30 cellular contexts compared by ENCODE assay signal in genomic region chrX:136457303-136457917, GRCh38. TPM values are rescaled to one million over a fixed set of nuclear protein-coding genes. Genes with fewer than 3 reads are reported as not detected.
A peak's percentile ranks its signal among the peaks of the same experiment; 100 is the strongest.
DNase-seq lines count a peak whose midpoint lies in the region; ATAC-seq and TF ChIP-seq lines count a peak whose summit lies in the region.
"Had no signal": no experiment of that assay in that cellular context is flagged by ENCODE, and none has a peak within 500 bp of the region (broad histone marks: within the 10 kb centered on the region; RNA-seq: fewer than 3 reads in every experiment).

No MANE protein-coding gene starts in this region.

- peak; percentile 20 for DNase-seq in NOMO-1 treated with DMSO at 0.1 percent for 48 hours (lab: John Stamatoyannopoulos, UW; ENCODE audit: unreplicated experiment)
- no peak for DNase-seq in NOMO-1 treated with dmso at 0.1 percent for 144 hours (lab: John Stamatoyannopoulos, UW; ENCODE audit: unreplicated experiment)
- peak; percentile 19 for DNase-seq in NCI-H1092 (lab: John Stamatoyannopoulos, UW)
- DNase-seq in NCI-H2227 (lab: John Stamatoyannopoulos, UW; ENCODE audit: unreplicated experiment): peak; percentile 66
- DNase-seq in iPS-NIHi7 (ENCODE audit: extremely low spot score): no peak
- DNase-seq in GM23248: no peak
- DNase-seq in foreskin keratinocyte: no peak
- DNase-seq: ACHN; activated CD4-positive, alpha-beta T cell treated with anti-CD3 and anti-CD28 coated beads, Interleukin-2, amount 10 ng/mL, durations not matched to agents 7 days and 5 days; activated naive CD4-positive, alpha-beta T cell treated with Interleukin-2 at 50 U/mL for 16 hours; activated T-cell treated with anti-CD3 and anti-CD28 coated beads, Interleukin-2, amount 50 U/mL, for 48 hours; amniotic stem cell; effector CD8-positive, alpha-beta T cell; erythroblast; naive thymus-derived CD8-positive, alpha-beta T cell; NCI-H2029 treated with DMSO at 0.1 percent for 48 hours; NCI-H748 treated with DMSO at 0.1 percent for 48 hours; OCI-M1; SHP77; stimulated activated CD4-positive, alpha-beta T cell treated with anti-CD3 and anti-CD28 coated beads, Interleukin-4, amount 100 ng/mL, for 24 hours; stimulated activated naive CD4-positive, alpha-beta T cell; T-helper 9 cell; WERI-Rb-1 had no signal

- H4K20me1 ChIP-seq in neural cell (ENCODE audit: insufficient read depth) (no peaks in the 10 kb centered on the region), GM23248 (ENCODE audit: insufficient read depth) (no peaks in the 10 kb centered on the region)
- H4K20me1 ChIP-seq: BLaER1 had no signal

- H3K27me3 ChIP-seq in neural cell (ENCODE audit: insufficient read depth, low read depth, low read length) (no peaks in the 10 kb centered on the region), GM23248 (replicated peaks; ENCODE audit: insufficient read depth) (no peaks in the 10 kb centered on the region), foreskin keratinocyte (no peaks in the 10 kb centered on the region)

- H3K9me2 ChIP-seq in neural cell (ENCODE audit: insufficient read depth, low read length) (no peaks in the 10 kb centered on the region), GM23248 (ENCODE audit: insufficient read depth) (no peaks in the 10 kb centered on the region)

- WGBS in GM23248 (ENCODE audit: low coverage in 1 of 2, low lambda C conversion rate in 2 of 2, missing lambda C conversion rate in 2 of 2), 2 experiments: 2 to 3% methylated on average over 4 to 5 of the region's 5 CpGs

- ATAC-seq in foreskin keratinocyte: no peak
- ATAC-seq: naive thymus-derived CD8-positive, alpha-beta T cell had no signal

- TF ChIP-seq EP300 in neural cell (conservative IDR thresholded peaks at IDR 0.05; ENCODE audit: poor library complexity, severe bottlenecking): peak; percentile 50

- H3K4me1 ChIP-seq in GM23248 (ENCODE audit: insufficient read depth) (no peaks in the 10 kb centered on the region), foreskin keratinocyte (no peaks in the 10 kb centered on the region)
- H3K4me1 ChIP-seq: BLaER1, HAP-1 had no signal

- H3K9me3 ChIP-seq in neural cell (ENCODE audit: low read length) (no peaks in the 10 kb centered on the region), GM23248 (ENCODE audit: low read depth) (no peaks in the 10 kb centered on the region)
- H3K9me3 ChIP-seq: BLaER1, HAP-1 had no signal

- H3K27ac ChIP-seq in neural cell (ENCODE audit: low read length) (peak overlapping the region; percentile 58), GM23248 (no peak overlapping the region), foreskin keratinocyte (no peak overlapping the region)
- H3K27ac ChIP-seq: BLaER1, WERI-Rb-1 had no signal

- TF ChIP-seq CTCF in neural cell (IDR thresholded peaks at IDR 0.05; ENCODE audit: poor library complexity, severe bottlenecking) (no peak), foreskin keratinocyte (conservative IDR thresholded peaks at IDR 0.05) (no peak)

- H3F3A ChIP-seq in neural cell (ENCODE audit: insufficient read depth, low read length, poor library complexity, severe bottlenecking) (no peaks in the 10 kb centered on the region), GM23248 (ENCODE audit: insufficient read depth) (no peaks in the 10 kb centered on the region)

- H3K79me2 ChIP-seq in neural cell (replicated peaks; ENCODE audit: insufficient read depth, low read length) (no peaks in the 10 kb centered on the region), GM23248 (ENCODE audit: insufficient read depth) (no peaks in the 10 kb centered on the region)

- TF ChIP-seq RAD21 in neural cell (conservative IDR thresholded peaks at IDR 0.05): no peak

- no peaks in the 10 kb centered on the region for H3K36me3 ChIP-seq in neural cell (ENCODE audit: insufficient read depth, low read length)
- no peaks in the 10 kb centered on the region for H3K36me3 ChIP-seq in GM23248 (ENCODE audit: low read depth)
- H3K36me3 ChIP-seq: BLaER1, HAP-1, WERI-Rb-1 had no signal

- H3K4me2 ChIP-seq in neural cell (ENCODE audit: low read length) (no peak overlapping the region), GM23248 (ENCODE audit: unreplicated experiment) (no peak overlapping the region)
- H3K4me2 ChIP-seq: BLaER1 had no signal

- no peak overlapping the region for H3K9ac ChIP-seq in neural cell (ENCODE audit: low read length)
- H3K9ac ChIP-seq in GM23248: no peak overlapping the region
- H3K9ac ChIP-seq: BLaER1 had no signal

- H3K4me3 ChIP-seq in neural cell (ENCODE audit: low read length) (peak overlapping the region; percentile 34), GM23248 (no peak overlapping the region)
- H3K4me3 ChIP-seq: BLaER1, HAP-1 had no signal

- H2AFZ ChIP-seq in neural cell (ENCODE audit: low read depth, low read length) (no peak overlapping the region), GM23248 (no peak overlapping the region)

- in situ Hi-C loops in GM23248 (cut with MboI): no loop called here

TF ChIP-seq in neural cell, 6 proteins besides CTCF, POLR2A, EP300 and RAD21:
- no peak for TF ChIP-seq MXI1 (conservative IDR thresholded peaks at IDR 0.05; ENCODE audit: poor library complexity, severe bottlenecking)
- no peak for TF ChIP-seq REST (IDR thresholded peaks at IDR 0.05; ENCODE audit: borderline replicate concordance)
- TF ChIP-seq SMC3 (conservative IDR thresholded peaks at IDR 0.05; ENCODE audit: poor library complexity): no peak

RNA-seq across cellular contexts. Expression of gene BRS3, which starts 30.3 kb away (rescaled TPM):
- polyA plus RNA-seq in neural cell: 0.20 TPM in 1 of 2 replicates, not detected in the other
- polyA minus RNA-seq in neural cell: not detected in 2 replicates
- not detected in 2 replicates for total RNA-seq in GM23248 (2014; rRNA removed; shearing (Covaris generic))
- not detected in 2 replicates for polyA plus RNA-seq in GM23248 (2016; fragmentation: Nextera tagmentation; extraction: Ambion mirVana)
- not detected in 2 replicates for total RNA-seq in foreskin keratinocyte
- polyA plus RNA-seq in foreskin keratinocyte: not detected in 2 replicates
- total RNA-seq: activated CD4-positive, alpha-beta T cell treated with anti-CD3 and anti-CD28 coated beads, Interleukin-2, amount 10 ng/mL, durations not matched to agents 7 days and 5 days; bronchial epithelial cell; liver; mesothelial cell of epicardium; naive thymus-derived CD8-positive, alpha-beta T cell; osteoblast had no signal
- polyA plus RNA-seq: liver; naive thymus-derived CD8-positive, alpha-beta T cell had no signal

RNA-seq across cellular contexts. Expression of gene HTATSF1, which starts 40.0 kb away (rescaled TPM):
- polyA plus RNA-seq in neural cell: 114 and 137 TPM in 2 replicates
- polyA minus RNA-seq in neural cell: 102 and 104 TPM in 2 replicates
- total RNA-seq in GM23248 (2014; rRNA removed; shearing (Covaris generic)): 46.9 and 58.8 TPM in 2 replicates
- 51.3 and 51.5 TPM in 2 replicates for polyA plus RNA-seq in GM23248 (2016; fragmentation: Nextera tagmentation; extraction: Ambion mirVana)
- 40.2 and 46.5 TPM in 2 replicates for total RNA-seq in foreskin keratinocyte
- polyA plus RNA-seq in foreskin keratinocyte: 19.7 and 26.5 TPM in 2 replicates

Comparison
In these comparisons a context has a peak if more than half of its experiments do, and no peak if none do; other contexts are left out.
1. DNase-seq: peak in NOMO-1 treated with DMSO at 0.1 percent for 48 hours (single experiment), NCI-H1092 (single experiment) and NCI-H2227 (single experiment); none in NOMO-1 treated with dmso at 0.1 percent for 144 hours (single experiment), iPS-NIHi7 (single experiment), GM23248 (single experiment) and foreskin keratinocyte (0 of 2).